In genomic region chr17:50763716-50764450, GRCh38 we compare ENCODE assay signal across 12 cellular contexts. TPM values are rescaled to one million over a fixed set of nuclear protein-coding genes. Genes with fewer than 3 reads are reported as not detected.
DNase-seq lines count a peak whose midpoint lies in the region; ATAC-seq and TF ChIP-seq lines count a peak whose summit lies in the region.
"Had no signal": no experiment of that assay in that cellular context is flagged by ENCODE, and none has a peak within 500 bp of the region (broad histone marks: within the 10 kb centered on the region; RNA-seq: fewer than 3 reads in every experiment).

No MANE protein-coding gene starts in this region.

- no peaks in the 10 kb centered on the region for H3K27me3 ChIP-seq in thyroid gland
- H3K27me3 ChIP-seq in gastroesophageal sphincter, result no peaks in the 10 kb centered on the region
- H3K27me3 ChIP-seq: brain microvascular endothelial cell had no signal

- no peak overlapping the region for H3K27ac Mint-ChIP-seq in activated T-cell treated with anti-CD3 and anti-CD28 coated beads, Interleukin-2, amount 50 U/mL, for 24 hours
- no peak overlapping the region for H3K27ac Mint-ChIP-seq in activated T-cell treated with anti-CD3 and anti-CD28 coated beads, Interleukin-2, amount 50 U/mL, for 72 hours
- no peak overlapping the region for H3K27ac Mint-ChIP-seq in activated T-helper 1 cell treated with anti-CD3 and anti-CD28 coated beads, Interleukin-12 subunit alpha, Interleukin-12 subunit beta, Interleukin-2, Interleukin-4 antibody, amounts not matched to agents 30 ng/mL and 10 ng/mL and 1 ng/mL, durations not matched to agents 14 hours and 24 hours and 36 hours

- H3K4me1 ChIP-seq in thyroid gland, result peaks cover 0 to 15% of the 10 kb centered on the region in 2 donors
- H3K4me1 ChIP-seq in gastroesophageal sphincter, result peaks cover 0 to 35% (median 23%) of the 10 kb centered on the region in 3 donors

- H3K9me3 ChIP-seq in thyroid gland (no peaks in the 10 kb centered on the region), gastroesophageal sphincter (no peaks in the 10 kb centered on the region)

- DNase-seq in activated T-cell treated with anti-CD3 and anti-CD28 coated beads, Interleukin-2, amount 50 U/mL, for 24 hours, result peak; percentile 3
- no peak for DNase-seq in activated T-cell treated with anti-CD3 and anti-CD28 coated beads, Interleukin-2, amount 50 U/mL, for 72 hours
- DNase-seq in NCI-H82 (lab: John Stamatoyannopoulos, UW), result peak; percentile 49
- DNase-seq in islet precursor cell, result peak; percentile 82
- DNase-seq in thyroid gland, result peak; percentile 25 to 34
- no peak for DNase-seq in activated T-helper 1 cell treated with anti-CD3 and anti-CD28 coated beads, Interleukin-12 subunit alpha, Interleukin-12 subunit beta, Interleukin-2, Interleukin-4 antibody, amounts not matched to agents 30 ng/mL and 10 ng/mL and 1 ng/mL, durations not matched to agents 14 hours and 24 hours and 36 hours (ENCODE audit: low spot score)
- DNase-seq: MM.1S; stimulated activated CD4-positive, alpha-beta T cell treated with anti-CD3 and anti-CD28 coated beads, Interleukin-4, amount 100 ng/mL, for 24 hours had no signal

- H3K4me3 ChIP-seq in thyroid gland (replicated peaks in 1 of 3) (no peak overlapping the region), gastroesophageal sphincter (no peak overlapping the region)

- intact Hi-C loops in thyroid gland (cut with DNase I), result no loop called here
- intact Hi-C loops in activated T-helper 1 cell treated with anti-CD3 and anti-CD28 coated beads, Interleukin-12 subunit alpha, Interleukin-12 subunit beta, Interleukin-2, Interleukin-4 antibody, amounts not matched to agents 30 ng/mL and 10 ng/mL and 1 ng/mL, durations not matched to agents 14 hours and 24 hours and 36 hours (cut with micrococcal nuclease), result no loop called here

- H3K36me3 ChIP-seq in thyroid gland, result no peaks in the 10 kb centered on the region
- no peaks in the 10 kb centered on the region for H3K36me3 ChIP-seq in gastroesophageal sphincter
- H3K36me3 ChIP-seq: brain microvascular endothelial cell had no signal

- H3K27me3 Mint-ChIP-seq in activated T-cell treated with anti-CD3 and anti-CD28 coated beads, Interleukin-2, amount 50 U/mL, for 24 hours, result peaks cover 10% of the 10 kb centered on the region
- peaks cover 10% of the 10 kb centered on the region for H3K27me3 Mint-ChIP-seq in activated T-cell treated with anti-CD3 and anti-CD28 coated beads, Interleukin-2, amount 50 U/mL, for 72 hours (ENCODE audit: low read depth)
- peaks cover 17% of the 10 kb centered on the region for H3K27me3 Mint-ChIP-seq in activated T-helper 1 cell treated with anti-CD3 and anti-CD28 coated beads, Interleukin-12 subunit alpha, Interleukin-12 subunit beta, Interleukin-2, Interleukin-4 antibody, amounts not matched to agents 30 ng/mL and 10 ng/mL and 1 ng/mL, durations not matched to agents 14 hours and 24 hours and 36 hours (ENCODE audit: insufficient read depth)

- no peak overlapping the region for H3K4me3 Mint-ChIP-seq in activated T-cell treated with anti-CD3 and anti-CD28 coated beads, Interleukin-2, amount 50 U/mL, for 24 hours
- H3K4me3 Mint-ChIP-seq in activated T-cell treated with anti-CD3 and anti-CD28 coated beads, Interleukin-2, amount 50 U/mL, for 72 hours, result peak overlapping the region in 1 of 2 donors; percentile 11
- no peak overlapping the region for H3K4me3 Mint-ChIP-seq in activated T-helper 1 cell treated with anti-CD3 and anti-CD28 coated beads, Interleukin-12 subunit alpha, Interleukin-12 subunit beta, Interleukin-2, Interleukin-4 antibody, amounts not matched to agents 30 ng/mL and 10 ng/mL and 1 ng/mL, durations not matched to agents 14 hours and 24 hours and 36 hours

- ATAC-seq in activated T-cell treated with anti-CD3 and anti-CD28 coated beads, Interleukin-2, amount 50 U/mL, for 72 hours (replicated peaks in 1 of 2), result no peak
- ATAC-seq in HG03135 (IDR thresholded peaks at IDR 0.05; ENCODE audit: unreplicated experiment) (no peak), gastroesophageal sphincter (no peak)

- TF ChIP-seq CTCF in thyroid gland (IDR thresholded peaks at IDR 0.05) (no peak), gastroesophageal sphincter (IDR thresholded peaks at IDR 0.05) (no peak)

- H3K36me3 Mint-ChIP-seq in activated T-cell treated with anti-CD3 and anti-CD28 coated beads, Interleukin-2, amount 50 U/mL, for 24 hours (ENCODE audit: low read depth), result no peaks in the 10 kb centered on the region
- no peaks in the 10 kb centered on the region for H3K36me3 Mint-ChIP-seq in activated T-cell treated with anti-CD3 and anti-CD28 coated beads, Interleukin-2, amount 50 U/mL, for 72 hours (ENCODE audit: insufficient read depth in 2 of 2)
- H3K36me3 Mint-ChIP-seq in activated T-helper 1 cell treated with anti-CD3 and anti-CD28 coated beads, Interleukin-12 subunit alpha, Interleukin-12 subunit beta, Interleukin-2, Interleukin-4 antibody, amounts not matched to agents 30 ng/mL and 10 ng/mL and 1 ng/mL, durations not matched to agents 14 hours and 24 hours and 36 hours (ENCODE audit: low read depth), result no peaks in the 10 kb centered on the region

- H3K9me3 Mint-ChIP-seq in activated T-cell treated with anti-CD3 and anti-CD28 coated beads, Interleukin-2, amount 50 U/mL, for 24 hours, result no peaks in the 10 kb centered on the region
- no peaks in the 10 kb centered on the region for H3K9me3 Mint-ChIP-seq in activated T-cell treated with anti-CD3 and anti-CD28 coated beads, Interleukin-2, amount 50 U/mL, for 72 hours
- no peaks in the 10 kb centered on the region for H3K9me3 Mint-ChIP-seq in activated T-helper 1 cell treated with anti-CD3 and anti-CD28 coated beads, Interleukin-12 subunit alpha, Interleukin-12 subunit beta, Interleukin-2, Interleukin-4 antibody, amounts not matched to agents 30 ng/mL and 10 ng/mL and 1 ng/mL, durations not matched to agents 14 hours and 24 hours and 36 hours

- H3K27ac ChIP-seq in thyroid gland, result no peak overlapping the region
- H3K27ac ChIP-seq in gastroesophageal sphincter, result peak overlapping the region in 2 of 4 donors; percentile 39 to 49
- H3K27ac ChIP-seq: brain microvascular endothelial cell had no signal

- no peak for TF ChIP-seq EP300 in gastroesophageal sphincter (IDR thresholded peaks at IDR 0.05)

- 55% methylated on average over 2 of the region's 2 CpGs for WGBS in thyroid gland, 2 donors
- WGBS in gastroesophageal sphincter (ENCODE audit: low coverage in 1 of 2), 2 donors, result 50 to 70% methylated on average over 1 of the region's 2 CpGs

- no peak for TF ChIP-seq POLR2A in thyroid gland (IDR thresholded peaks at IDR 0.05)
- no peak for TF ChIP-seq POLR2A in gastroesophageal sphincter (IDR thresholded peaks at IDR 0.05)

- H3K4me1 Mint-ChIP-seq in activated T-cell treated with anti-CD3 and anti-CD28 coated beads, Interleukin-2, amount 50 U/mL, for 24 hours (ENCODE audit: low read depth), result peaks cover 11% of the 10 kb centered on the region
- peaks cover 13% of the 10 kb centered on the region for H3K4me1 Mint-ChIP-seq in activated T-cell treated with anti-CD3 and anti-CD28 coated beads, Interleukin-2, amount 50 U/mL, for 72 hours (ENCODE audit: low read depth)
- H3K4me1 Mint-ChIP-seq in activated T-helper 1 cell treated with anti-CD3 and anti-CD28 coated beads, Interleukin-12 subunit alpha, Interleukin-12 subunit beta, Interleukin-2, Interleukin-4 antibody, amounts not matched to agents 30 ng/mL and 10 ng/mL and 1 ng/mL, durations not matched to agents 14 hours and 24 hours and 36 hours (ENCODE audit: low read depth), result no peaks in the 10 kb centered on the region

RNA-seq across cellular contexts. Expression of gene ANKRD40CL, which starts 3.4 kb away (rescaled TPM):
- total RNA-seq in activated T-cell treated with anti-CD3 and anti-CD28 coated beads, Interleukin-2, amount 50 U/mL, for 72 hours, result not detected
- not detected for total RNA-seq in thyroid gland
- total RNA-seq in activated T-helper 1 cell treated with anti-CD3 and anti-CD28 coated beads, Interleukin-12 subunit alpha, Interleukin-12 subunit beta, Interleukin-2, Interleukin-4 antibody, amounts not matched to agents 30 ng/mL and 10 ng/mL and 1 ng/mL, durations not matched to agents 14 hours and 24 hours and 36 hours, result not detected in 2 replicates
- total RNA-seq in gastroesophageal sphincter, result not detected
- total RNA-seq: esophagus mucosa had no signal

RNA-seq across cellular contexts. Expression of gene LUC7L3, which starts 44.5 kb away (rescaled TPM):
- 100 to 1,000 TPM; 148 to 190 TPM for total RNA-seq in activated T-cell treated with anti-CD3 and anti-CD28 coated beads, Interleukin-2, amount 50 U/mL, for 72 hours
- 100 to 1,000 TPM in 2 of 4 donors, 10 to 100 TPM in 2; 75.2 to 199 (median 140) TPM for total RNA-seq in thyroid gland
- 118 and 123 TPM in 2 replicates for total RNA-seq in activated T-helper 1 cell treated with anti-CD3 and anti-CD28 coated beads, Interleukin-12 subunit alpha, Interleukin-12 subunit beta, Interleukin-2, Interleukin-4 antibody, amounts not matched to agents 30 ng/mL and 10 ng/mL and 1 ng/mL, durations not matched to agents 14 hours and 24 hours and 36 hours
- 100 to 1,000 TPM in 1 of 4 donors, 10 to 100 TPM in 3; 40.1 to 134 (median 54.6) TPM for total RNA-seq in gastroesophageal sphincter

RNA-seq across cellular contexts. Expression of gene ANKRD40, which starts 56.2 kb away (rescaled TPM):
- total RNA-seq in activated T-cell treated with anti-CD3 and anti-CD28 coated beads, Interleukin-2, amount 50 U/mL, for 72 hours, result 10 to 100 TPM; 36.4 to 37.8 TPM
- total RNA-seq in thyroid gland (10 to 100 TPM; 29.4 to 40.2 (median 35.1) TPM), gastroesophageal sphincter (100 to 1,000 TPM in 1 of 4 donors, 10 to 100 TPM in 3; 65.8 to 125 (median 89.2) TPM)
- 47.0 and 50.3 TPM in 2 replicates for total RNA-seq in activated T-helper 1 cell treated with anti-CD3 and anti-CD28 coated beads, Interleukin-12 subunit alpha, Interleukin-12 subunit beta, Interleukin-2, Interleukin-4 antibody, amounts not matched to agents 30 ng/mL and 10 ng/mL and 1 ng/mL, durations not matched to agents 14 hours and 24 hours and 36 hours

Comparison
In these comparisons a context has a peak if more than half of its experiments do, and no peak if none do; other contexts are left out.
1. DNase-seq: peak in activated T-cell treated with anti-CD3 and anti-CD28 coated beads, Interleukin-2, amount 50 U/mL, for 24 hours (single experiment), NCI-H82 (single experiment), islet precursor cell (single experiment) and thyroid gland (2 of 2); none in activated T-cell treated with anti-CD3 and anti-CD28 coated beads, Interleukin-2, amount 50 U/mL, for 72 hours (0 of 2) and activated T-helper 1 cell treated with anti-CD3 and anti-CD28 coated beads, Interleukin-12 subunit alpha, Interleukin-12 subunit beta, Interleukin-2, Interleukin-4 antibody, amounts not matched to agents 30 ng/mL and 10 ng/mL and 1 ng/mL, durations not matched to agents 14 hours and 24 hours and 36 hours (single experiment).